1 cellular context compared by ENCODE assay signal in the genomic region with DNA sequence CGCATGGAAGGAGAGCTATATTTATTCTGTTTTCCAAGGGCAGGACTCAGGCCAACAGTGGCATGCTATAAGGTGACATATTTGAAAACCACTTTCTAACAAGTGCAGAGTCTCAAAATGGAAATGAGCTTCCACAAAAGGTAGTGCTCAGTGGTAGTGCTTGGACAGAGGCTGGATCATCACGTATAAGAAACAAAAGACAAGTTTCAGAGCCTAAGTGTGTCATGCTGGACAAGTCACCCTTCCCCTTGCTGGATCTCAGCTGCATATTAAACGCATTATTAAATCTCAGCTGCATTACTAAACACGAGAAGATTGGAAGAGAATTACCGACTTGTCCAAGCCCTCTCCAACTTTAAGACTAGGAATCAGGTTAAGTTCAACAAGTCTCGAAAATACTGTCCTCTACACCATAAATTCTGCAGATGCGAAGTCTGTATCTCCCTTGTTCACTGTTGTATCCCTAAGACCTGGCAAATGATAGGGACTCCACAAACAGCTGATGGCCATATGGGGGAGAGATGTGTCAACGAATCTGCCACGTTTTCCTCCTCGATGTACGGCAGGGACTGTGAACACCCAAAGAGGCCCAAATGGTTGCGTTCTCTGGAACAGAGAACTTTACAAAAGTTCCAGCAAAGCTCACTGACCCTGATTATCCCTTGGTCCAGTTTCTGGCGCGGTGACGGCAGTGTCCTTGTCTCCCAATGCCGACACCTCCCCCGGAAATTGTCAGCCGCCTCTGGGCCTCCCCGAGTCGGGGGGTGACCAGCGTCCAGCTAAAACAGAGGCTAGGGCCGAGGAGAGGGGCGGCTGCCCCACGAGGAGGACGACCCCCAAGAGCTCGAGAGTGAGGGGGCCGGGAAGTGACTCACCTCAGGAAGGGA.
TF ChIP-seq lines count a peak whose summit lies in the region.

No MANE protein-coding gene starts in this region.

TF ChIP-seq in HepG2, 621 proteins besides CTCF, POLR2A, EP300 and RAD21 (continued from another document):
- TF ChIP-seq ZNF589 (CRISPR knock-in tag; conservative IDR thresholded peaks at IDR 0.05) (0 out of 2 replicates have a peak, but pooled peaks have one; percentile 1), HOXA9 (CRISPR knock-in tag; IDR thresholded peaks at IDR 0.05; ENCODE audit: borderline replicate concordance) (no peak), ZNF441 (CRISPR knock-in tag; IDR thresholded peaks at IDR 0.05; ENCODE audit: borderline replicate concordance) (0 out of 2 replicates have a peak, but pooled peaks have one; percentile 36), ZNF512B (CRISPR knock-in tag; IDR thresholded peaks at IDR 0.05; ENCODE audit: borderline replicate concordance) (0 out of 2 replicates have a peak, but pooled peaks have one; percentile 13), ZNF879 (CRISPR knock-in tag; IDR thresholded peaks at IDR 0.05) (no peak), CBX2 (IDR thresholded peaks at IDR 0.05; ENCODE audit: low read depth, low read length) (no peak), CBX2 (CRISPR knock-in tag; IDR thresholded peaks at IDR 0.05; ENCODE audit: low read depth) (no peak), PAX8 (CRISPR knock-in tag; IDR thresholded peaks at IDR 0.05; ENCODE audit: borderline replicate concordance) (no peak), BORCS8-MEF2B (CRISPR knock-in tag; IDR thresholded peaks at IDR 0.05) (no peak), FOXM1 (CRISPR knock-in tag; IDR thresholded peaks at IDR 0.05) (no peak), CHCHD3 (CRISPR knock-in tag; IDR thresholded peaks at IDR 0.05) (no peak), SIX1 (CRISPR knock-in tag; IDR thresholded peaks at IDR 0.05; ENCODE audit: borderline replicate concordance) (no peak), NFKB2 (CRISPR knock-in tag; IDR thresholded peaks at IDR 0.05; ENCODE audit: borderline replicate concordance) (no peak), KLF15 (CRISPR knock-in tag; IDR thresholded peaks at IDR 0.05; ENCODE audit: borderline replicate concordance) (no peak), FOXK1 (CRISPR knock-in tag; IDR thresholded peaks at IDR 0.05; ENCODE audit: borderline replicate concordance, low read depth) (no peak), ZFP36L2 (CRISPR knock-in tag; IDR thresholded peaks at IDR 0.05) (no peak), MTA3 (CRISPR knock-in tag; IDR thresholded peaks at IDR 0.05) (no peak), ZNF253 (CRISPR knock-in tag; IDR thresholded peaks at IDR 0.05; ENCODE audit: borderline replicate concordance) (peak; percentile 46; the same call in 1 of the 2 replicates)
